ENCODE assay signal across 9 cellular contexts in the genomic region with DNA sequence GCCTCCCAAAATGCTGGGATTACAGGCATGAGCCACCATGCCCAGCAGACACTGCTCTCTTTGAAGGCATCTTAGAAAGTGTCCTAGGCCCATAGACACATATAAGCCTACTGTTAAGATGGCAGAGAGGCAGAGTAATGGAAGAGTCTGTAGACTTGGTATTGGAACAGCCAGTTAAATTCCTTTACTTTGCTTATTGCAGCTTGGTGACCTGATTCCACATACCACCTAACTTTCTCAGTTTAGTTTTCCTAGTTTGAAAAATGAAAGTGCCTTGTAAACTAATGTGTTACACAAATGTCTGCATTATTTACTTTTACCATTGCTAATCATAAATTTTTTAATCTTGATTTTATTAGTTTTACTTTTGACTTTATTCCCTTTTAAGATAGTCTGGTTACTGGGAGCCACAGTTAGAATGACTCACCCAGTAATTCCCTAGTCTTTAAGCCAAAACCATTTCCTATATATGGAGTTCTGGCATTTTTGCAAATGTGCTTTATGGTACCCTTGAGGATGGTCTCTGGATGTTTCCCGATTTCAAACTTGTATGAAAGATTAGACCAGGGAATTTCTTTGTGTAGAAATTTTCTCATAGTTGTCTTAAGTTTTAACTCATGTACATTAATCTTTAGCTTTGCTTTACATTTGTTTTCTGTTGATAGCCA. TPM values are rescaled to one million over a fixed set of nuclear protein-coding genes. Genes with fewer than 3 reads are reported as not detected.
A peak's percentile ranks its signal among the peaks of the same experiment; 100 is the strongest.
DNase-seq lines count a peak whose midpoint lies in the region; ATAC-seq and TF ChIP-seq lines count a peak whose summit lies in the region.
"Had no signal": no experiment of that assay in that cellular context is flagged by ENCODE, and none has a peak within 500 bp of the region (broad histone marks: within the 10 kb centered on the region; RNA-seq: fewer than 3 reads in every experiment).

No MANE protein-coding gene starts in this region.

- peaks cover 4% of the 10 kb centered on the region for H3K36me3 ChIP-seq in CD8-positive, alpha-beta memory T cell (ENCODE audit: insufficient read depth, low read length)
- H3K36me3 ChIP-seq in Loucy (ENCODE audit: insufficient read depth, low read length), result no peaks in the 10 kb centered on the region

- in situ Hi-C loops in astrocyte of the spinal cord (cut with HindIII; ENCODE audit: low sequenced_read_pairs), result no loop called here

- POLR2A ChIA-PET in CD8-positive, alpha-beta memory T cell (lab: Charles Lee), result interaction anchor here (0.6 to 0.7 kb wide), 2 partner anchors 13 to 270 kb away, joined by 3 to 6 read pairs; no protein-coding TSS in a partner anchor

- H4K20me1 ChIP-seq in Loucy (ENCODE audit: insufficient read depth, low read length, poor library complexity, severe bottlenecking), result peaks cover 6% of the 10 kb centered on the region

- ATAC-seq in HG03565 (IDR thresholded peaks at IDR 0.05; ENCODE audit: unreplicated experiment) (no peak), GM21360 (IDR thresholded peaks at IDR 0.05; ENCODE audit: unreplicated experiment) (no peak)

- H3K9me2 ChIP-seq in Loucy (replicated peaks; ENCODE audit: low read depth, low read length), result no peaks in the 10 kb centered on the region

- no peaks in the 10 kb centered on the region for H3K9me3 ChIP-seq in CD8-positive, alpha-beta memory T cell (ENCODE audit: low read length)
- H3K9me3 ChIP-seq in Loucy (ENCODE audit: insufficient read depth, low read depth, low read length), result no peaks in the 10 kb centered on the region

- H3K27me3 Mint-ChIP-seq in CD8-positive, alpha-beta memory T cell, result peaks cover 0 to 3% of the 10 kb centered on the region in 2 donors

- peaks cover 95% of the 10 kb centered on the region for H3K4me1 ChIP-seq in CD8-positive, alpha-beta memory T cell (ENCODE audit: insufficient read depth, low read length)
- peaks cover 70% of the 10 kb centered on the region for H3K4me1 ChIP-seq in Loucy (ENCODE audit: insufficient read depth, low read length, poor library complexity, severe bottlenecking)

- no peaks in the 10 kb centered on the region for H3K9me3 Mint-ChIP-seq in CD8-positive, alpha-beta memory T cell

- no peaks in the 10 kb centered on the region for H3F3A ChIP-seq in Loucy (ENCODE audit: low read depth)

- H3K79me2 ChIP-seq in Loucy (ENCODE audit: insufficient read depth, low read length), result peaks cover 98% of the 10 kb centered on the region

- no peak overlapping the region for H2AFZ ChIP-seq in Loucy (ENCODE audit: low read length)

- no peak for DNase-seq in CD8-positive, alpha-beta memory T cell
- DNase-seq in astrocyte of the spinal cord (ENCODE audit: low read depth, low spot score) (peak; percentile 73), skeletal muscle cell (ENCODE audit: low read depth) (peak; percentile 79), NCI-H1105 (lab: John Stamatoyannopoulos, UW) (no peak)
- DNase-seq in activated CD4-positive, CD25-positive, alpha-beta regulatory T cell treated with anti-CD3 and anti-CD28 coated beads, Interleukin-2, amount 50 U/mL, for 72 hours, result no peak
- DNase-seq: NCI-H2227 treated with DMSO at 0.1 percent for 48 hours had no signal

- TF ChIP-seq CTCF in Loucy (conservative IDR thresholded peaks at IDR 0.05; ENCODE audit: low read length), result no peak
- no peak for TF ChIP-seq CTCF in astrocyte of the spinal cord (IDR thresholded peaks at IDR 0.05; ENCODE audit: low read depth, low read length)

- H3K9ac ChIP-seq in Loucy (ENCODE audit: low read depth, low read length, poor library complexity, severe bottlenecking), result no peak overlapping the region

- no peaks in the 10 kb centered on the region for H3K27me3 ChIP-seq in CD8-positive, alpha-beta memory T cell (ENCODE audit: insufficient read depth, low read length, poor library complexity, severe bottlenecking)
- no peaks in the 10 kb centered on the region for H3K27me3 ChIP-seq in Loucy (ENCODE audit: insufficient read depth, low read length, poor library complexity, severe bottlenecking)

- CTCF ChIA-PET in CD8-positive, alpha-beta memory T cell (lab: Charles Lee), result interaction anchor here (1.2 to 1.9 kb wide), 3 partner anchors 25 to 227 kb away, joined by 3 to 8 read pairs (median 7); no protein-coding TSS in a partner anchor

- H3K27ac ChIP-seq in CD8-positive, alpha-beta memory T cell (ENCODE audit: low read depth, low read length), result peak overlapping the region; percentile 20

- H3K4me1 Mint-ChIP-seq in CD8-positive, alpha-beta memory T cell, result peaks cover 86 to 97% (median 97%) of the 10 kb centered on the region in 3 donors

- peak overlapping the region; percentile 32 for H3K4me2 ChIP-seq in Loucy (ENCODE audit: low read depth, low read length, poor library complexity, severe bottlenecking)

- peak overlapping the region; percentile 57 to 99 (median 90) for H3K27ac Mint-ChIP-seq in CD8-positive, alpha-beta memory T cell

- H3K36me3 Mint-ChIP-seq in CD8-positive, alpha-beta memory T cell, result peaks cover 10 to 53% (median 12%) of the 10 kb centered on the region in 3 donors

- H3K4me3 ChIP-seq in CD8-positive, alpha-beta memory T cell (ENCODE audit: low read length), result peak overlapping the region; percentile 5
- H3K4me3 ChIP-seq in Loucy (ENCODE audit: low read length, poor library complexity, severe bottlenecking) (peak overlapping the region; percentile 18), astrocyte of the spinal cord (ENCODE audit: low read depth, low read length) (no peak overlapping the region), skeletal muscle cell (ENCODE audit: low read depth, low read length) (no peak overlapping the region)

- H3K4me3 Mint-ChIP-seq in CD8-positive, alpha-beta memory T cell, result peak overlapping the region in 6 of 7 donors; percentile 59 to 87 (median 82)

RNA-seq across cellular contexts. Expression of gene SMAP2, which starts 6.4 kb away (rescaled TPM):
- total RNA-seq in CD8-positive, alpha-beta memory T cell, result 100 to 1,000 TPM; 144 to 146 TPM
- polyA plus RNA-seq in CD8-positive, alpha-beta memory T cell, result 340 TPM

Comparison
In these comparisons a context has a peak if more than half of its experiments do, and no peak if none do; other contexts are left out.
1. DNase-seq: peak in astrocyte of the spinal cord (single experiment) and skeletal muscle cell (single experiment); none in CD8-positive, alpha-beta memory T cell (0 of 5), NCI-H1105 (single experiment) and activated CD4-positive, CD25-positive, alpha-beta regulatory T cell treated with anti-CD3 and anti-CD28 coated beads, Interleukin-2, amount 50 U/mL, for 72 hours (single experiment).
2. H3K4me3 ChIP-seq: peak in CD8-positive, alpha-beta memory T cell (single experiment) and Loucy (single experiment); none in astrocyte of the spinal cord (single experiment) and skeletal muscle cell (single experiment).